In genomic region chr4:149056615-149057014, GRCh38 we compare ENCODE assay signal across 15 cellular contexts.
A peak's percentile ranks its signal among the peaks of the same experiment; 100 is the strongest.
DNase-seq lines count a peak whose midpoint lies in the region; ATAC-seq and TF ChIP-seq lines count a peak whose summit lies in the region.
"Had no signal": no experiment of that assay in that cellular context is flagged by ENCODE, and none has a peak within 500 bp of the region (broad histone marks: within the 10 kb centered on the region; RNA-seq: fewer than 3 reads in every experiment).

No MANE protein-coding gene starts in this region.

- in situ Hi-C loops in KBM-7 (cut with MboI; ENCODE audit: low pct_unique_long_range_greater_than_20kb, low sequenced_read_pairs): no loop called here

- WGBS in mesenchymal stem cell: 40% methylated on average over 1 of the region's 2 CpGs

- H4K8ac ChIP-seq in mesenchymal stem cell (ENCODE audit: low read length): no peak overlapping the region

- peak overlapping the region; percentile 90 for H3K27ac Mint-ChIP-seq in mesothelial cell of epicardium
- H3K27ac Mint-ChIP-seq: CD4-positive, CD25-positive, alpha-beta regulatory T cell had no signal

- H3K4me1 ChIP-seq in mesenchymal stem cell (ENCODE audit: control insufficient read depth, insufficient read depth, low read depth, low read length): no peaks in the 10 kb centered on the region
- H3K4me1 ChIP-seq: BLaER1 had no signal

- H3K9ac ChIP-seq in mesenchymal stem cell (ENCODE audit: low read length): no peak overlapping the region
- H3K9ac ChIP-seq: BLaER1 had no signal

- no peaks in the 10 kb centered on the region for H3K36me3 Mint-ChIP-seq in mesothelial cell of epicardium
- H3K36me3 Mint-ChIP-seq: CD4-positive, CD25-positive, alpha-beta regulatory T cell had no signal

- H4K91ac ChIP-seq in mesenchymal stem cell (ENCODE audit: low read length): no peak overlapping the region

- H3K14ac ChIP-seq in mesenchymal stem cell (ENCODE audit: low read length in 2 of 2): no peak overlapping the region

- no peak overlapping the region for H2AFZ ChIP-seq in mesenchymal stem cell (ENCODE audit: low read depth, low read length)

- no peak overlapping the region for H2AK5ac ChIP-seq in mesenchymal stem cell (ENCODE audit: low read length, severe bottlenecking)

- H3K27me3 ChIP-seq in mesenchymal stem cell (ENCODE audit: control insufficient read depth in 1 of 2, insufficient read depth in 1 of 2, low read length in 2 of 2): peaks cover 0 to 4% of the 10 kb centered on the region in 2 experiments
- H3K27me3 ChIP-seq: BLaER1 had no signal

- no peaks in the 10 kb centered on the region for H3K27me3 Mint-ChIP-seq in mesothelial cell of epicardium (ENCODE audit: low read depth)
- H3K27me3 Mint-ChIP-seq: CD4-positive, CD25-positive, alpha-beta regulatory T cell had no signal

- no peaks in the 10 kb centered on the region for H3K36me3 ChIP-seq in mesenchymal stem cell (ENCODE audit: control insufficient read depth in 1 of 2, insufficient read depth in 2 of 2, low read depth in 1 of 2, low read length in 2 of 2)
- H3K36me3 ChIP-seq: BLaER1 had no signal

- no peak overlapping the region for H2BK12ac ChIP-seq in mesenchymal stem cell (ENCODE audit: low read length in 2 of 2)

- peaks cover 43% of the 10 kb centered on the region for H3K4me1 Mint-ChIP-seq in mesothelial cell of epicardium
- H3K4me1 Mint-ChIP-seq: CD4-positive, CD25-positive, alpha-beta regulatory T cell had no signal

- H3K79me1 ChIP-seq in mesenchymal stem cell (replicated peaks; ENCODE audit: low read length, poor library complexity, severe bottlenecking): no peaks in the 10 kb centered on the region

- no peak overlapping the region for H2BK120ac ChIP-seq in mesenchymal stem cell (ENCODE audit: low read depth, low read length)

- H3K4me2 ChIP-seq in mesenchymal stem cell (ENCODE audit: low read length, poor library complexity, severe bottlenecking): no peak overlapping the region
- H3K4me2 ChIP-seq: BLaER1 had no signal

- H3K27ac ChIP-seq in mesenchymal stem cell (ENCODE audit: low read length, poor library complexity, severe bottlenecking): no peak overlapping the region
- H3K27ac ChIP-seq: 22Rv1, BLaER1 had no signal

- TF ChIP-seq CTCF in mesothelial cell of epicardium (IDR thresholded peaks at IDR 0.05; ENCODE audit: unreplicated experiment): no peak

- ATAC-seq in esophagus mucosa (peak; percentile 98), HG02798 (IDR thresholded peaks at IDR 0.05; ENCODE audit: poor library complexity, unreplicated experiment) (no peak)
- ATAC-seq: HCT116 had no signal

- H2BK15ac ChIP-seq in mesenchymal stem cell (ENCODE audit: low read depth, poor library complexity, severe bottlenecking): no peak overlapping the region

- H3K4ac ChIP-seq in mesenchymal stem cell (ENCODE audit: low read depth in 1 of 2, low read length in 2 of 2): no peak overlapping the region

- H3K23ac ChIP-seq in mesenchymal stem cell (ENCODE audit: low read length in 2 of 2): no peak overlapping the region

- no peak overlapping the region for H3K4me3 ChIP-seq in mesenchymal stem cell (ENCODE audit: insufficient read depth in 1 of 2, low read depth in 1 of 2, low read length in 2 of 2)
- H3K4me3 ChIP-seq: BLaER1 had no signal

- H3K9me3 ChIP-seq in mesenchymal stem cell (ENCODE audit: control insufficient read depth, low read length): no peaks in the 10 kb centered on the region
- H3K9me3 ChIP-seq: BLaER1 had no signal

- peaks cover 3% of the 10 kb centered on the region for H3K9me3 Mint-ChIP-seq in mesothelial cell of epicardium
- H3K9me3 Mint-ChIP-seq: CD4-positive, CD25-positive, alpha-beta regulatory T cell had no signal

- H2BK5ac ChIP-seq in mesenchymal stem cell (ENCODE audit: low read depth, low read length, poor library complexity, severe bottlenecking): no peak overlapping the region

- no peak overlapping the region for H3K18ac ChIP-seq in mesenchymal stem cell (ENCODE audit: low read depth in 1 of 2, low read length in 2 of 2)

- H3K4me3 Mint-ChIP-seq in mesothelial cell of epicardium: peak overlapping the region; percentile 11
- H3K4me3 Mint-ChIP-seq: CD4-positive, CD25-positive, alpha-beta regulatory T cell had no signal

- DNase-seq in SIG-M5 treated with dmso at 0.1 percent for 504 hours (lab: John Stamatoyannopoulos, UW; ENCODE audit: unreplicated experiment) (peak; percentile 6), SIG-M5 (lab: John Stamatoyannopoulos, UW) (no peak), mesothelial cell of epicardium (ENCODE audit: low spot score in 2 of 2, unreplicated experiment in 2 of 2) (no peak), mesenchymal stem cell (no peak), KBM-7 (no peak)
- DNase-seq in NK-92 treated with Interleukin-12 subunit alpha and Interleukin-12 subunit beta, amount 100 ng/mL, for 24 hours (lab: John Stamatoyannopoulos, UW): no peak
- DNase-seq: AML-193; Calu3; CD4-positive, CD25-positive, alpha-beta regulatory T cell; DMS 273 treated with DMSO at 0.1 percent for 48 hours had no signal
